Comparison of ENCODE assay signal across 10 cellular contexts in genomic region chr15:31361764-31362120, GRCh38. TPM values are rescaled to one million over a fixed set of nuclear protein-coding genes. Genes with fewer than 3 reads are reported as not detected.
DNase-seq lines count a peak whose midpoint lies in the region; ATAC-seq, FAIRE-seq and TF ChIP-seq lines count a peak whose summit lies in the region.
"Had no signal": no experiment of that assay in that cellular context is flagged by ENCODE, and none has a peak within 500 bp of the region (broad histone marks: within the 10 kb centered on the region; RNA-seq: fewer than 3 reads in every experiment).

No MANE protein-coding gene starts in this region.

- WGBS in pancreas, 2 donors: 9 to 16% methylated on average over 2 of the region's 2 CpGs

- ATAC-seq in pancreas (peak in 2 of 4 donors; percentile 1), GM19397 (IDR thresholded peaks at IDR 0.05; ENCODE audit: unreplicated experiment) (no peak)

- peak overlapping the region; percentile 67; the same call in 1 of the 2 replicates for H3K9ac ChIP-seq in KMS-11
- H3K9ac ChIP-seq: parathyroid adenoma had no signal

- H3K9me3 ChIP-seq in breast epithelium: no peaks in the 10 kb centered on the region
- no peaks in the 10 kb centered on the region for H3K9me3 ChIP-seq in pancreas

- H4K20me1 ChIP-seq in KMS-11 (ENCODE audit: insufficient read depth): no peaks in the 10 kb centered on the region; the same call in 1 of the 2 replicates

- H3K4me3 ChIP-seq in GM12875 (ENCODE audit: low read depth, low read length) (peak overlapping the region; percentile 15), KMS-11 (IDR thresholded peaks at IDR 0.05; ENCODE audit: insufficient read depth, low read depth, low read length) (no peak overlapping the region), breast epithelium (no peak overlapping the region), pancreas (no peak overlapping the region)

- H3K79me2 ChIP-seq in KMS-11 (ENCODE audit: insufficient read depth, low read depth): peaks cover 97% of the 10 kb centered on the region

- H3K36me3 ChIP-seq in KMS-11 (ENCODE audit: insufficient read depth) (no peaks in the 10 kb centered on the region), breast epithelium (no peaks in the 10 kb centered on the region), pancreas (no peaks in the 10 kb centered on the region)

- TF ChIP-seq CTCF in GM12875 (IDR thresholded peaks at IDR 0.05; ENCODE audit: borderline replicate concordance, insufficient read depth, low read depth, low read length): no peak
- no peak for TF ChIP-seq CTCF in KMS-11 (conservative IDR thresholded peaks at IDR 0.05; ENCODE audit: low read depth, low read length)
- TF ChIP-seq CTCF in breast epithelium (IDR thresholded peaks at IDR 0.05): no peak
- no peak for TF ChIP-seq CTCF in pancreas (IDR thresholded peaks at IDR 0.05)

- DNase-seq in breast epithelium (ENCODE audit: low spot score in 2 of 2): no peak
- DNase-seq in pancreas: peak in 1 of 6 donors; percentile 21
- no peak for DNase-seq in ecto neural progenitor cell (ENCODE audit: low spot score)
- DNase-seq in inferior parietal cortex (ENCODE audit: extremely low spot score): no peak

- peak overlapping the region; percentile 87 for H3K27ac ChIP-seq in KMS-11
- H3K27ac ChIP-seq in breast epithelium: peak overlapping the region; percentile 8 to 10
- peak overlapping the region; percentile 79 to 93 (median 84) for H3K27ac ChIP-seq in pancreas
- H3K27ac ChIP-seq: parathyroid adenoma had no signal

- H3K4me1 ChIP-seq in KMS-11 (ENCODE audit: low read depth, poor library complexity, severe bottlenecking): peaks cover 99% of the 10 kb centered on the region
- H3K4me1 ChIP-seq in breast epithelium: peaks cover 0 to 16% of the 10 kb centered on the region in 2 donors
- H3K4me1 ChIP-seq in pancreas: peaks cover 11 to 91% (median 87%) of the 10 kb centered on the region in 3 donors

- no peak for TF ChIP-seq POLR2A in breast epithelium (IDR thresholded peaks at IDR 0.05)

- no peak overlapping the region for H2AFZ ChIP-seq in KMS-11 (ENCODE audit: low read depth)
- H2AFZ ChIP-seq: parathyroid adenoma had no signal

- H3K4me2 ChIP-seq in KMS-11: peak overlapping the region; percentile 85

- no peak for FAIRE-seq in pancreas (lab: Jason Lieb, UNC)
- FAIRE-seq: endometrium, HTR-8/SVneo had no signal

- no peaks in the 10 kb centered on the region for H3K27me3 ChIP-seq in KMS-11 (ENCODE audit: insufficient read depth, low read depth)
- no peaks in the 10 kb centered on the region for H3K27me3 ChIP-seq in breast epithelium
- H3K27me3 ChIP-seq in pancreas: no peaks in the 10 kb centered on the region

- intact Hi-C loops in breast epithelium (cut with DNase I; ENCODE audit: low total_unique reads) (no loop called here), pancreas (cut with DNase I) (no loop called here)

RNA-seq across cellular contexts. Expression of gene KLF13, which starts 35.1 kb away (rescaled TPM):
- 10 to 100 TPM; 26.3 to 52.2 (median 28.2) TPM for total RNA-seq in breast epithelium
- total RNA-seq in pancreas: 10 to 100 TPM; 28.6 to 57.1 (median 37.2) TPM
- 10 to 100 TPM; 12.3 to 18.7 TPM for polyA plus RNA-seq in pancreas

Comparison
In these comparisons a context has a peak if more than half of its experiments do, and no peak if none do; other contexts are left out.
1. H3K27ac ChIP-seq: peak in every context shown above with its lines; median percentile 87 in KMS-11; 84 in pancreas; 9 in breast epithelium.